In genomic region chr4:130545596-130545995, GRCh38 we compare ENCODE assay signal across 21 cellular contexts.
DNase-seq lines count a peak whose midpoint lies in the region; ATAC-seq lines count a peak whose summit lies in the region.
"Had no signal": no experiment of that assay in that cellular context is flagged by ENCODE, and none has a peak within 500 bp of the region (broad histone marks: within the 10 kb centered on the region; RNA-seq: fewer than 3 reads in every experiment).

No MANE protein-coding gene starts in this region.

- no peak for ATAC-seq in GM21576 (IDR thresholded peaks at IDR 0.05; ENCODE audit: unreplicated experiment)
- no peak for ATAC-seq in left lobe of liver
- ATAC-seq: HepG2, Panc1 had no signal

- H3K79me2 ChIP-seq in ACC112 (ENCODE audit: control insufficient read depth, insufficient read depth, low read length, unreplicated experiment) (no peaks in the 10 kb centered on the region), mesendoderm (ENCODE audit: control insufficient read depth, insufficient read depth, low read length) (no peaks in the 10 kb centered on the region)

- no peak overlapping the region for H3K9ac ChIP-seq in SK-N-MC (ENCODE audit: insufficient read length)
- no peak overlapping the region for H3K9ac ChIP-seq in endocrine pancreas (ENCODE audit: control insufficient read depth, insufficient read depth, low read length)
- H3K9ac ChIP-seq in mesendoderm (ENCODE audit: low read length): no peak overlapping the region

- H3K27me3 ChIP-seq in ACC112 (ENCODE audit: insufficient read depth, low read length) (no peaks in the 10 kb centered on the region), endocrine pancreas (ENCODE audit: control insufficient read depth, insufficient read depth, low read length) (no peaks in the 10 kb centered on the region), mesendoderm (ENCODE audit: insufficient read depth, low read length, poor library complexity) (no peaks in the 10 kb centered on the region)

- H2AK5ac ChIP-seq in mesendoderm (ENCODE audit: low read length): no peak overlapping the region

- H2BK5ac ChIP-seq in mesendoderm (ENCODE audit: low read length): no peak overlapping the region

- H3K4ac ChIP-seq in mesendoderm (ENCODE audit: low read depth, low read length): no peak overlapping the region

- no peaks in the 10 kb centered on the region for H3K79me1 ChIP-seq in mesendoderm (ENCODE audit: low read length)

- no CpG with 5 or more reads among the region's 2 CpGs for WGBS in mesendoderm (ENCODE audit: extremely low coverage, insufficient coverage, low lambda C conversion rate)

- H2BK120ac ChIP-seq in mesendoderm (ENCODE audit: low read depth, low read length): no peak overlapping the region

- no peak overlapping the region for H3K56ac ChIP-seq in mesendoderm (ENCODE audit: low read length)

- H3K9me3 ChIP-seq in SK-N-MC (ENCODE audit: low read depth, low read length): no peaks in the 10 kb centered on the region
- H3K9me3 ChIP-seq in endocrine pancreas (ENCODE audit: control insufficient read depth, low read length): no peaks in the 10 kb centered on the region

- peak overlapping the region; percentile 46 for H3K4me3 ChIP-seq in ACC112 (ENCODE audit: low read depth, low read length)
- H3K4me3 ChIP-seq in SK-N-MC: no peak overlapping the region
- peak overlapping the region; percentile 22 for H3K4me3 ChIP-seq in endocrine pancreas (ENCODE audit: control insufficient read depth, insufficient read depth, low read length)
- H3K4me3 ChIP-seq in mesendoderm (ENCODE audit: low read length): no peak overlapping the region

- H3K18ac ChIP-seq in mesendoderm (ENCODE audit: low read length): no peak overlapping the region

- no peak overlapping the region for H2BK15ac ChIP-seq in mesendoderm (replicated peaks; ENCODE audit: low read depth)

- H3K4me1 ChIP-seq in ACC112 (ENCODE audit: control insufficient read depth, insufficient read depth, low read length, unreplicated experiment): peaks cover 3% of the 10 kb centered on the region
- H3K4me1 ChIP-seq in endocrine pancreas (ENCODE audit: control insufficient read depth, insufficient read depth, low read length): no peaks in the 10 kb centered on the region
- H3K4me1 ChIP-seq in mesendoderm (ENCODE audit: control insufficient read depth, low read depth, low read length): no peaks in the 10 kb centered on the region

- H4K8ac ChIP-seq in mesendoderm (ENCODE audit: low read depth, low read length): no peak overlapping the region

- H3K23ac ChIP-seq in mesendoderm (ENCODE audit: low read length): no peak overlapping the region

- H2AFZ ChIP-seq in ACC112 (ENCODE audit: low read length, unreplicated experiment): no peak overlapping the region

- no peak overlapping the region for H3K4me2 ChIP-seq in mesendoderm (ENCODE audit: low read length)

- no peak for DNase-seq in SK-N-MC (ENCODE audit: low read depth, low spot score)
- DNase-seq in mesendoderm: peak; percentile 33
- no peak for DNase-seq in ureter (ENCODE audit: low spot score)
- no peak for DNase-seq in left lobe of liver (ENCODE audit: low spot score)
- DNase-seq in NCI-H2081 (lab: John Stamatoyannopoulos, UW): no peak
- DNase-seq: 8988T; CD4-positive, CD25-positive, alpha-beta regulatory T cell; Karpas-422; NCI-H1092 treated with DMSO at 0.1 percent for 48 hours; NCI-H1436; NCI-H187; NCI-H446; NCI-H524 treated with DMSO at 0.1 percent for 48 hours; NCI-H82; SHP77 had no signal

- H3K36me3 ChIP-seq in ACC112 (ENCODE audit: insufficient read depth, low read length): no peaks in the 10 kb centered on the region
- no peaks in the 10 kb centered on the region for H3K36me3 ChIP-seq in SK-N-MC (ENCODE audit: insufficient read depth, low read length)
- no peaks in the 10 kb centered on the region for H3K36me3 ChIP-seq in endocrine pancreas (ENCODE audit: control insufficient read depth, insufficient read depth, low read length)
- no peaks in the 10 kb centered on the region for H3K36me3 ChIP-seq in mesendoderm (ENCODE audit: control insufficient read depth, insufficient read depth, low read length)

- no peak overlapping the region for H4K5ac ChIP-seq in mesendoderm (ENCODE audit: low read length)

- H3K27ac ChIP-seq in ACC112 (ENCODE audit: low read depth, low read length): no peak overlapping the region
- H3K27ac ChIP-seq in SK-N-MC: peak overlapping the region; percentile 69
- H3K27ac ChIP-seq in mesendoderm (ENCODE audit: low read depth, low read length): no peak overlapping the region
- H3K27ac ChIP-seq: RWPE1 had no signal

Comparison
In these comparisons a context has a peak if more than half of its experiments do, and no peak if none do; other contexts are left out.
1. H3K4me3 ChIP-seq: peak in ACC112 (single experiment) and endocrine pancreas (single experiment); none in SK-N-MC (single experiment) and mesendoderm (single experiment).